Comparison of ENCODE assay signal across 8 cellular contexts in genomic region chr7:43989995-43990585, GRCh38. TPM values are rescaled to one million over a fixed set of nuclear protein-coding genes. Genes with fewer than 3 reads are reported as not detected.
"Had no signal": no experiment of that assay in that cellular context is flagged by ENCODE, and none has a peak within 500 bp of the region (broad histone marks: within the 10 kb centered on the region; RNA-seq: fewer than 3 reads in every experiment).

No MANE protein-coding gene starts in this region.

RNA-seq across cellular contexts. Expression of gene SPDYE1, which starts 7.6 kb away (rescaled TPM):
- total RNA-seq: activated CD8-positive, alpha-beta T cell treated with anti-CD3 and anti-CD28 coated beads, Interleukin-2, amount 10 ng/mL, durations not matched to agents 7 days and 5 days; K562; NCI-H460; OCI-LY7; RPMI7951; SK-MEL-5; WTC11 had no signal
- polyA plus RNA-seq: adrenal gland had no signal
